1 cellular context compared by ENCODE assay signal in the genomic region with DNA sequence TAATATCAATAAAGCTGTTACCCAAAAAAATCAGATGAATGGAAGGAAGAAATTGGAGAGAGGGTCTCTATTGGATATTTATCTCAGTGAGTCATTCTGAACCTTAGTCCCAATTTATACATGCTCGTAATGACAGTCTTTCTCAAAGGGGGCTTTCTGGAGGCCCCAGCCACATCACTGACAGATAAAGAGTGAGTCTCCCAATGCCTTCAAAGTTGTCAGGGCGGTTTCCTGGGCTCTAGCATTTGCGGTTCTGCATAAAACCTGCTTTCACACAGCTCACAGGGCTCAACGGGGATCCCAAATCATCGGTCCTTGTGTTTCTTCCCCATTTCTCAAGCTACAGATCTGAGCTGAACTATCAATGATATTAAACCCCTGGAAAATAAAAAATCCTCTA.
TF ChIP-seq lines count a peak whose summit lies in the region.

No MANE protein-coding gene starts in this region.

TF ChIP-seq in A549, 52 proteins besides CTCF, POLR2A, EP300 and RAD21:
- TF ChIP-seq FOXS1 (CRISPR knock-in tag; IDR thresholded peaks at IDR 0.05) (no peak), FOSB (CRISPR knock-in tag; IDR thresholded peaks at IDR 0.05) (no peak), ZNF302 (CRISPR knock-in tag; IDR thresholded peaks at IDR 0.05) (no peak), CBX2 (IDR thresholded peaks at IDR 0.05; ENCODE audit: borderline replicate concordance, low read depth) (no peak), ZSCAN20 (CRISPR knock-in tag; IDR thresholded peaks at IDR 0.05) (no peak), CHD4 (IDR thresholded peaks at IDR 0.05; ENCODE audit: borderline replicate concordance) (no peak), RARB (CRISPR knock-in tag; IDR thresholded peaks at IDR 0.05) (no peak), FOSL2 (IDR thresholded peaks at IDR 0.05) (no peak), FOSL2 (CRISPR knock-in tag; IDR thresholded peaks at IDR 0.05) (no peak), KDM1A (IDR thresholded peaks at IDR 0.05; ENCODE audit: low read depth) (no peak), MYC (IDR thresholded peaks at IDR 0.05; ENCODE audit: borderline replicate concordance, low read length) (no peak), NPAS2 (CRISPR knock-in tag; IDR thresholded peaks at IDR 0.05; ENCODE audit: borderline replicate concordance) (no peak), PHF8 (IDR thresholded peaks at IDR 0.05; ENCODE audit: borderline replicate concordance, low read depth) (no peak)
- TF ChIP-seq, protein P1, sequence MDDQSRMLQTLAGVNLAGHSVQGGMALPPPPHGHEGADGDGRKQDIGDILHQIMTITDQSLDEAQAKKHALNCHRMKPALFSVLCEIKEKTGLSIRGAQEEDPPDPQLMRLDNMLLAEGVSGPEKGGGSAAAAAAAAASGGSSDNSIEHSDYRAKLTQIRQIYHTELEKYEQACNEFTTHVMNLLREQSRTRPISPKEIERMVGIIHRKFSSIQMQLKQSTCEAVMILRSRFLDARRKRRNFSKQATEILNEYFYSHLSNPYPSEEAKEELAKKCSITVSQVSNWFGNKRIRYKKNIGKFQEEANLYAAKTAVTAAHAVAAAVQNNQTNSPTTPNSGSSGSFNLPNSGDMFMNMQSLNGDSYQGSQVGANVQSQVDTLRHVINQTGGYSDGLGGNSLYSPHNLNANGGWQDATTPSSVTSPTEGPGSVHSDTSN (IDR thresholded peaks at IDR 0.05): no peak
- TF ChIP-seq, protein P2, sequence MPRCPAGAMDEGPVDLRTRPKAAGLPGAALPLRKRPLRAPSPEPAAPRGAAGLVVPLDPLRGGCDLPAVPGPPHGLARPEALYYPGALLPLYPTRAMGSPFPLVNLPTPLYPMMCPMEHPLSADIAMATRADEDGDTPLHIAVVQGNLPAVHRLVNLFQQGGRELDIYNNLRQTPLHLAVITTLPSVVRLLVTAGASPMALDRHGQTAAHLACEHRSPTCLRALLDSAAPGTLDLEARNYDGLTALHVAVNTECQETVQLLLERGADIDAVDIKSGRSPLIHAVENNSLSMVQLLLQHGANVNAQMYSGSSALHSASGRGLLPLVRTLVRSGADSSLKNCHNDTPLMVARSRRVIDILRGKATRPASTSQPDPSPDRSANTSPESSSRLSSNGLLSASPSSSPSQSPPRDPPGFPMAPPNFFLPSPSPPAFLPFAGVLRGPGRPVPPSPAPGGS (IDR thresholded peaks at IDR 0.05): no peak
- TF ChIP-seq, protein P3, sequence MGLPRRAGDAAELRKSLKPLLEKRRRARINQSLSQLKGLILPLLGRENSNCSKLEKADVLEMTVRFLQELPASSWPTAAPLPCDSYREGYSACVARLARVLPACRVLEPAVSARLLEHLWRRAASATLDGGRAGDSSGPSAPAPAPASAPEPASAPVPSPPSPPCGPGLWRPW (IDR thresholded peaks at IDR 0.05): no peak
- TF ChIP-seq, protein P4, sequence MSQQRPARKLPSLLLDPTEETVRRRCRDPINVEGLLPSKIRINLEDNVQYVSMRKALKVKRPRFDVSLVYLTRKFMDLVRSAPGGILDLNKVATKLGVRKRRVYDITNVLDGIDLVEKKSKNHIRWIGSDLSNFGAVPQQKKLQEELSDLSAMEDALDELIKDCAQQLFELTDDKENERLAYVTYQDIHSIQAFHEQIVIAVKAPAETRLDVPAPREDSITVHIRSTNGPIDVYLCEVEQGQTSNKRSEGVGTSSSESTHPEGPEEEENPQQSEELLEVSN (IDR thresholded peaks at IDR 0.05; ENCODE audit: borderline replicate concordance, low read depth): no peak
TF ChIP-seq in A549: peak in this region for 0.
